15 cellular contexts compared by ENCODE assay signal in the genomic region with DNA sequence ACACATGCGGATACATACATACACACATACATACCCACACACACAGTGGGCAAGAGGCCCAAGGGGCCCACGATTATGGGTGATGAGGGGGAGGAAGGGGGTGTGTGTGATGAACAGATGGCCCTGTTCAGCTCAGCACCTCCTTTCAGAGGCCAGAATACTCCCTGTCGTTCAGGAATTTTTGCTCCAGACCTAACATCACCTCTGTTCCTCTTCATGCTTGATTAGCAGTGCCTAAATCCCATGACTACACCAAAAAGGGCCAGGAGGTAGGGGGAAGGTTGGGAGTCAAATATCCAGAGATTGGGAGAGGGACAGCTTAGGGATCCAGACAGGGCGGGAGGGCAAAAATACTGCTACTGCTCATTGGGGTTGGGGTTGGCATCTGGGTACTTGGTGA. TPM values are rescaled to one million over a fixed set of nuclear protein-coding genes. Genes with fewer than 3 reads are reported as not detected.
DNase-seq lines count a peak whose midpoint lies in the region; ATAC-seq and TF ChIP-seq lines count a peak whose summit lies in the region.
"Had no signal": no experiment of that assay in that cellular context is flagged by ENCODE, and none has a peak within 500 bp of the region (broad histone marks: within the 10 kb centered on the region; RNA-seq: fewer than 3 reads in every experiment).

No MANE protein-coding gene starts in this region.

- DNase-seq in T-helper 17 cell = no peak
- peak; percentile 59 for DNase-seq in kidney tubule cell (ENCODE audit: low spot score)
- peak; percentile 6 for DNase-seq in renal cortical epithelial cell (ENCODE audit: low read depth)
- no peak for DNase-seq in stimulated activated effector memory CD8-positive, alpha-beta T cell treated with anti-CD3 and anti-CD28 coated beads, Interleukin-12 subunit alpha, Interleukin-12 subunit beta, amount 100 ng/mL, for 72 hours (ENCODE audit: low spot score in 2 of 2)
- DNase-seq in NK-92 (lab: John Stamatoyannopoulos, UW; ENCODE audit: unreplicated experiment) = no peak
- DNase-seq: AML-193; Caco-2; CD4-positive, alpha-beta T cell; GM23248 had no signal

- CTCF ChIA-PET in HEK293 (lab: Yijun Ruan, JAX) = interaction anchor here (1.6 to 2.0 kb wide), 4 partner anchors 63 to 96 kb away, joined by 4 to 6 read pairs (median 6); no protein-coding TSS in a partner anchor

- no peaks in the 10 kb centered on the region for H3K9me3 Mint-ChIP-seq in stimulated activated effector memory CD8-positive, alpha-beta T cell treated with anti-CD3 and anti-CD28 coated beads, Interleukin-12 subunit alpha, Interleukin-12 subunit beta, amount 100 ng/mL, for 72 hours
- H3K9me3 Mint-ChIP-seq: CD4-positive, alpha-beta T cell had no signal

- POLR2A ChIA-PET in HEK293 (lab: Yijun Ruan, JAX) = interaction anchor here (1.1 kb wide), 1 partner anchor 55 kb away, joined by 3 read pairs; a partner anchor contains a TSS

- H3K4me3 ChIP-seq in HEK293 (ENCODE audit: low read depth, low read length) = no peak overlapping the region
- H3K4me3 ChIP-seq: GM23248, HAP-1 had no signal

- H3K4me1 ChIP-seq in HEK293 (ENCODE audit: control insufficient read depth, insufficient read depth, low read length) = no peaks in the 10 kb centered on the region
- H3K4me1 ChIP-seq: Caco-2, HAP-1 had no signal

- ATAC-seq in T-helper 17 cell (no peak), HG02970 (IDR thresholded peaks at IDR 0.05; ENCODE audit: low FRiP score, unreplicated experiment) (no peak)
- ATAC-seq in stimulated activated effector memory CD8-positive, alpha-beta T cell treated with anti-CD3 and anti-CD28 coated beads, Interleukin-12 subunit alpha, Interleukin-12 subunit beta, amount 100 ng/mL, for 72 hours = no peak
- ATAC-seq: HepG2 had no signal

- no peak overlapping the region for H3K4me3 Mint-ChIP-seq in T-helper 17 cell
- H3K4me3 Mint-ChIP-seq in stimulated activated effector memory CD8-positive, alpha-beta T cell treated with anti-CD3 and anti-CD28 coated beads, Interleukin-12 subunit alpha, Interleukin-12 subunit beta, amount 100 ng/mL, for 72 hours = no peak overlapping the region
- H3K4me3 Mint-ChIP-seq: CD4-positive, alpha-beta T cell; IgD-negative memory B cell had no signal

- H3K36me3 ChIP-seq in HEK293 (ENCODE audit: control insufficient read depth in 2 of 2, insufficient read depth in 1 of 2, low read length in 2 of 2) = peaks cover 76 to 92% of the 10 kb centered on the region in 2 experiments

- H3K27me3 Mint-ChIP-seq in T-helper 17 cell = no peaks in the 10 kb centered on the region
- H3K27me3 Mint-ChIP-seq: CD4-positive, alpha-beta T cell; IgD-negative memory B cell had no signal

- no peak overlapping the region for H3K27ac ChIP-seq in HEK293 (ENCODE audit: extremely low read depth, low read depth, low read length)
- H3K27ac ChIP-seq: C4-2B, GM23248 had no signal

- H3K36me3 Mint-ChIP-seq in T-helper 17 cell (ENCODE audit: low read depth) = peaks cover 5% of the 10 kb centered on the region
- H3K36me3 Mint-ChIP-seq in stimulated activated effector memory CD8-positive, alpha-beta T cell treated with anti-CD3 and anti-CD28 coated beads, Interleukin-12 subunit alpha, Interleukin-12 subunit beta, amount 100 ng/mL, for 72 hours = peaks cover 63% of the 10 kb centered on the region

- no peaks in the 10 kb centered on the region for H3K9me3 ChIP-seq in HEK293 (ENCODE audit: control insufficient read depth, insufficient read depth, low read depth, low read length)
- no peaks in the 10 kb centered on the region for H3K9me3 ChIP-seq in T-helper 17 cell (ENCODE audit: control insufficient read depth, low read length, poor library complexity, severe bottlenecking)
- H3K9me3 ChIP-seq: Caco-2, HAP-1 had no signal

- H3K4me1 Mint-ChIP-seq in T-helper 17 cell = no peaks in the 10 kb centered on the region
- H3K4me1 Mint-ChIP-seq in stimulated activated effector memory CD8-positive, alpha-beta T cell treated with anti-CD3 and anti-CD28 coated beads, Interleukin-12 subunit alpha, Interleukin-12 subunit beta, amount 100 ng/mL, for 72 hours = no peaks in the 10 kb centered on the region
- H3K4me1 Mint-ChIP-seq: IgD-negative memory B cell had no signal

- no peak for TF ChIP-seq CTCF in HEK293 (tag by site-specific recombination; IDR thresholded peaks at IDR 0.05)

- peak overlapping the region; percentile 75 for H3K27ac Mint-ChIP-seq in T-helper 17 cell
- no peak overlapping the region for H3K27ac Mint-ChIP-seq in stimulated activated effector memory CD8-positive, alpha-beta T cell treated with anti-CD3 and anti-CD28 coated beads, Interleukin-12 subunit alpha, Interleukin-12 subunit beta, amount 100 ng/mL, for 72 hours
- H3K27ac Mint-ChIP-seq: CD4-positive, alpha-beta T cell had no signal

TF ChIP-seq in HEK293, 187 proteins besides CTCF, POLR2A, EP300 and RAD21:
- no peak for TF ChIP-seq KLF10 (tag by site-specific recombination; IDR thresholded peaks at IDR 0.05)
- TF ChIP-seq, protein P1, sequence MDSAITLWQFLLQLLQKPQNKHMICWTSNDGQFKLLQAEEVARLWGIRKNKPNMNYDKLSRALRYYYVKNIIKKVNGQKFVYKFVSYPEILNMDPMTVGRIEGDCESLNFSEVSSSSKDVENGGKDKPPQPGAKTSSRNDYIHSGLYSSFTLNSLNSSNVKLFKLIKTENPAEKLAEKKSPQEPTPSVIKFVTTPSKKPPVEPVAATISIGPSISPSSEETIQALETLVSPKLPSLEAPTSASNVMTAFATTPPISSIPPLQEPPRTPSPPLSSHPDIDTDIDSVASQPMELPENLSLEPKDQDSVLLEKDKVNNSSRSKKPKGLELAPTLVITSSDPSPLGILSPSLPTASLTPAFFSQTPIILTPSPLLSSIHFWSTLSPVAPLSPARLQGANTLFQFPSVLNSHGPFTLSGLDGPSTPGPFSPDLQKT (IDR thresholded peaks at IDR 0.05; ENCODE audit: borderline replicate concordance, low read depth, low read length) = no peak
- no peak for TF ChIP-seq SP3 (tag by site-specific recombination; IDR thresholded peaks at IDR 0.05)
- TF ChIP-seq, protein P2, sequence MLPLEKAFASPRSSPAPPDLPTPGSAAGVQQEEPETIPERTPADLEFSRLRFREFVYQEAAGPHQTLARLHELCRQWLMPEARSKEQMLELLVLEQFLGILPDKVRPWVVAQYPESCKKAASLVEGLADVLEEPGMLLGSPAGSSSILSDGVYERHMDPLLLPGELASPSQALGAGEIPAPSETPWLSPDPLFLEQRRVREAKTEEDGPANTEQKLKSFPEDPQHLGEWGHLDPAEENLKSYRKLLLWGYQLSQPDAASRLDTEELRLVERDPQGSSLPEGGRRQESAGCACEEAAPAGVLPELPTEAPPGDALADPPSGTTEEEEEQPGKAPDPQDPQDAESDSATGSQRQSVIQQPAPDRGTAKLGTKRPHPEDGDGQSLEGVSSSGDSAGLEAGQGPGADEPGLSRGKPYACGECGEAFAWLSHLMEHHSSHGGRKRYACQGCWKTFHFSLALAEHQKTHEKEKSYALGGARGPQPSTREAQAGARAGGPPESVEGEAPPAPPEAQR (tag by site-specific recombination; IDR thresholded peaks at IDR 0.05) = no peak
- TF ChIP-seq ZNF600 (tag by site-specific recombination; IDR thresholded peaks at IDR 0.05) = peak; percentile 91
- TF ChIP-seq ZNF596 (tag by site-specific recombination; IDR thresholded peaks at IDR 0.05) = no peak
- TF ChIP-seq ZNF473 (tag by site-specific recombination; IDR thresholded peaks at IDR 0.05) = no peak
- TF ChIP-seq PRDM1 (tag by site-specific recombination; IDR thresholded peaks at IDR 0.05) = no peak
- TF ChIP-seq, protein P3, sequence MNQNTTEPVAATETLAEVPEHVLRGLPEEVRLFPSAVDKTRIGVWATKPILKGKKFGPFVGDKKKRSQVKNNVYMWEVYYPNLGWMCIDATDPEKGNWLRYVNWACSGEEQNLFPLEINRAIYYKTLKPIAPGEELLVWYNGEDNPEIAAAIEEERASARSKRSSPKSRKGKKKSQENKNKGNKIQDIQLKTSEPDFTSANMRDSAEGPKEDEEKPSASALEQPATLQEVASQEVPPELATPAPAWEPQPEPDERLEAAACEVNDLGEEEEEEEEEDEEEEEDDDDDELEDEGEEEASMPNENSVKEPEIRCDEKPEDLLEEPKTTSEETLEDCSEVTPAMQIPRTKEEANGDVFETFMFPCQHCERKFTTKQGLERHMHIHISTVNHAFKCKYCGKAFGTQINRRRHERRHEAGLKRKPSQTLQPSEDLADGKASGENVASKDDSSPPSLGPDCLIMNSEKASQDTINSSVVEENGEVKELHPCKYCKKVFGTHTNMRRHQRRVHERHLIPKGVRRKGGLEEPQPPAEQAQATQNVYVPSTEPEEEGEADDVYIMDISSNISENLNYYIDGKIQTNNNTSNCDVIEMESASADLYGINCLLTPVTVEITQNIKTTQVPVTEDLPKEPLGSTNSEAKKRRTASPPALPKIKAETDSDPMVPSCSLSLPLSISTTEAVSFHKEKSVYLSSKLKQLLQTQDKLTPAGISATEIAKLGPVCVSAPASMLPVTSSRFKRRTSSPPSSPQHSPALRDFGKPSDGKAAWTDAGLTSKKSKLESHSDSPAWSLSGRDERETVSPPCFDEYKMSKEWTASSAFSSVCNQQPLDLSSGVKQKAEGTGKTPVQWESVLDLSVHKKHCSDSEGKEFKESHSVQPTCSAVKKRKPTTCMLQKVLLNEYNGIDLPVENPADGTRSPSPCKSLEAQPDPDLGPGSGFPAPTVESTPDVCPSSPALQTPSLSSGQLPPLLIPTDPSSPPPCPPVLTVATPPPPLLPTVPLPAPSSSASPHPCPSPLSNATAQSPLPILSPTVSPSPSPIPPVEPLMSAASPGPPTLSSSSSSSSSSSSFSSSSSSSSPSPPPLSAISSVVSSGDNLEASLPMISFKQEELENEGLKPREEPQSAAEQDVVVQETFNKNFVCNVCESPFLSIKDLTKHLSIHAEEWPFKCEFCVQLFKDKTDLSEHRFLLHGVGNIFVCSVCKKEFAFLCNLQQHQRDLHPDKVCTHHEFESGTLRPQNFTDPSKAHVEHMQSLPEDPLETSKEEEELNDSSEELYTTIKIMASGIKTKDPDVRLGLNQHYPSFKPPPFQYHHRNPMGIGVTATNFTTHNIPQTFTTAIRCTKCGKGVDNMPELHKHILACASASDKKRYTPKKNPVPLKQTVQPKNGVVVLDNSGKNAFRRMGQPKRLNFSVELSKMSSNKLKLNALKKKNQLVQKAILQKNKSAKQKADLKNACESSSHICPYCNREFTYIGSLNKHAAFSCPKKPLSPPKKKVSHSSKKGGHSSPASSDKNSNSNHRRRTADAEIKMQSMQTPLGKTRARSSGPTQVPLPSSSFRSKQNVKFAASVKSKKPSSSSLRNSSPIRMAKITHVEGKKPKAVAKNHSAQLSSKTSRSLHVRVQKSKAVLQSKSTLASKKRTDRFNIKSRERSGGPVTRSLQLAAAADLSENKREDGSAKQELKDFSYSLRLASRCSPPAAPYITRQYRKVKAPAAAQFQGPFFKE (tag by site-specific recombination; IDR thresholded peaks at IDR 0.05; ENCODE audit: borderline replicate concordance) = no peak

RNA-seq across cellular contexts. Expression of a gene that starts 42.7 kb away (rescaled TPM):
- 10 to 100 TPM; 43.4 to 47.6 TPM for total RNA-seq in T-helper 17 cell
- 6.8 and 40.7 TPM in 2 replicates for total RNA-seq in renal cortical epithelial cell

RNA-seq across cellular contexts. Expression of a gene that starts 42.9 kb away (rescaled TPM):
- total RNA-seq in T-helper 17 cell = 1 to 10 TPM; 1.5 to 1.6 TPM
- 1.2 and 2.8 TPM in 2 replicates for total RNA-seq in renal cortical epithelial cell

RNA-seq across cellular contexts. Expression of a gene that starts 54.4 kb away (rescaled TPM):
- total RNA-seq in T-helper 17 cell (10 to 100 TPM; 41.0 to 43.4 TPM), renal cortical epithelial cell (72.0 and 82.8 TPM in 2 replicates)

Comparison
In these comparisons a context has a peak if more than half of its experiments do, and no peak if none do; other contexts are left out.
1. DNase-seq: peak in kidney tubule cell (single experiment) and renal cortical epithelial cell (single experiment); none in T-helper 17 cell (0 of 3), stimulated activated effector memory CD8-positive, alpha-beta T cell treated with anti-CD3 and anti-CD28 coated beads, Interleukin-12 subunit alpha, Interleukin-12 subunit beta, amount 100 ng/mL, for 72 hours (0 of 2) and NK-92 (single experiment).